1 cellular context compared by ENCODE assay signal in genomic region chr15:64095795-64096485, GRCh38.
TF ChIP-seq lines count a peak whose summit lies in the region.

TSS of gene SNX1 (plus strand) at chr15:64095982. CDS start at chr15:64096014, 32 bp downstream.

TF ChIP-seq in K562, 482 proteins besides CTCF, POLR2A, EP300 and RAD21 (continued from another document and continues in another):
- TF ChIP-seq ZBTB9 (CRISPR knock-in tag; IDR thresholded peaks at IDR 0.05), result 0 out of 2 replicates have a peak, but pooled peaks have one; percentile 44
- no peak for TF ChIP-seq HSF4 (CRISPR knock-in tag; IDR thresholded peaks at IDR 0.05; ENCODE audit: borderline replicate concordance)
- TF ChIP-seq PTBP1 (IDR thresholded peaks at IDR 0.05; ENCODE audit: low read depth, low read length), result no peak
- TF ChIP-seq GABPA (tag; conservative IDR thresholded peaks at IDR 0.05; ENCODE audit: low read depth), result peak; percentile 94
- TF ChIP-seq CHAMP1 (IDR thresholded peaks at IDR 0.05), result peak; percentile 57
- no peak for TF ChIP-seq ZNF561 (CRISPR knock-in tag; conservative IDR thresholded peaks at IDR 0.05)
- TF ChIP-seq PRMT5 (CRISPR knock-in tag; IDR thresholded peaks at IDR 0.05), result no peak
- TF ChIP-seq CHD1 (IDR thresholded peaks at IDR 0.05; ENCODE audit: low read length), result peak; percentile 66
- TF ChIP-seq, protein P1, sequence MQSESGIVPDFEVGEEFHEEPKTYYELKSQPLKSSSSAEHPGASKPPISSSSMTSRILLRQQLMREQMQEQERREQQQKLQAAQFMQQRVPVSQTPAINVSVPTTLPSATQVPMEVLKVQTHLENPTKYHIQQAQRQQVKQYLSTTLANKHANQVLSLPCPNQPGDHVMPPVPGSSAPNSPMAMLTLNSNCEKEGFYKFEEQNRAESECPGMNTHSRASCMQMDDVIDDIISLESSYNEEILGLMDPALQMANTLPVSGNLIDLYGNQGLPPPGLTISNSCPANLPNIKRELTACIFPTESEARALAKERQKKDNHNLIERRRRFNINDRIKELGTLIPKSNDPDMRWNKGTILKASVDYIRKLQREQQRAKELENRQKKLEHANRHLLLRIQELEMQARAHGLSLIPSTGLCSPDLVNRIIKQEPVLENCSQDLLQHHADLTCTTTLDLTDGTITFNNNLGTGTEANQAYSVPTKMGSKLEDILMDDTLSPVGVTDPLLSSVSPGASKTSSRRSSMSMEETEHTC (IDR thresholded peaks at IDR 0.05), result no peak
- TF ChIP-seq ZBTB7A (IDR thresholded peaks at IDR 0.05; ENCODE audit: borderline replicate concordance, control insufficient read depth, low read depth, low read length), result peak; percentile 87
- TF ChIP-seq, protein P2, sequence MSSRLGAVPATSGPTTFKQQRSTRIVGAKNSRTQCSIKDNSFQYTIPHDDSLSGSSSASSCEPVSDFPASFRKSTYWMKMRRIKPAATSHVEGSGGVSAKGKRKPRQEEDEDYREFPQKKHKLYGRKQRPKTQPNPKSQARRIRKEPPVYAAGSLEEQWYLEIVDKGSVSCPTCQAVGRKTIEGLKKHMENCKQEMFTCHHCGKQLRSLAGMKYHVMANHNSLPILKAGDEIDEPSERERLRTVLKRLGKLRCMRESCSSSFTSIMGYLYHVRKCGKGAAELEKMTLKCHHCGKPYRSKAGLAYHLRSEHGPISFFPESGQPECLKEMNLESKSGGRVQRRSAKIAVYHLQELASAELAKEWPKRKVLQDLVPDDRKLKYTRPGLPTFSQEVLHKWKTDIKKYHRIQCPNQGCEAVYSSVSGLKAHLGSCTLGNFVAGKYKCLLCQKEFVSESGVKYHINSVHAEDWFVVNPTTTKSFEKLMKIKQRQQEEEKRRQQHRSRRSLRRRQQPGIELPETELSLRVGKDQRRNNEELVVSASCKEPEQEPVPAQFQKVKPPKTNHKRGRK (tag; IDR thresholded peaks at IDR 0.05), result no peak
- TF ChIP-seq, protein P3, sequence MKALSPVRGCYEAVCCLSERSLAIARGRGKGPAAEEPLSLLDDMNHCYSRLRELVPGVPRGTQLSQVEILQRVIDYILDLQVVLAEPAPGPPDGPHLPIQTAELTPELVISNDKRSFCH (CRISPR knock-in tag; IDR thresholded peaks at IDR 0.05), result no peak
- TF ChIP-seq, protein P3 (tag; IDR thresholded peaks at IDR 0.05), result peak; percentile 54; the same call in 1 of the 2 replicates
- TF ChIP-seq ZNF263 (CRISPR knock-in tag; IDR thresholded peaks at IDR 0.05; ENCODE audit: borderline replicate concordance), result no peak
- TF ChIP-seq NEUROD1 (IDR thresholded peaks at IDR 0.05; ENCODE audit: borderline replicate concordance, low read depth, low read length, partially characterized antibody), result peak; percentile 43
- TF ChIP-seq NFRKB (IDR thresholded peaks at IDR 0.05; ENCODE audit: low read depth), result peak; percentile 98
- peak in 1 of 2 experiments; percentile 83; a peak in 1 of 4 replicates for TF ChIP-seq SIN3A (IDR thresholded peaks at IDR 0.05; ENCODE audit: borderline replicate concordance in 2 of 2, control insufficient read depth in 1 of 2, low read depth in 2 of 2, low read length in 2 of 2)
- TF ChIP-seq, protein P4, sequence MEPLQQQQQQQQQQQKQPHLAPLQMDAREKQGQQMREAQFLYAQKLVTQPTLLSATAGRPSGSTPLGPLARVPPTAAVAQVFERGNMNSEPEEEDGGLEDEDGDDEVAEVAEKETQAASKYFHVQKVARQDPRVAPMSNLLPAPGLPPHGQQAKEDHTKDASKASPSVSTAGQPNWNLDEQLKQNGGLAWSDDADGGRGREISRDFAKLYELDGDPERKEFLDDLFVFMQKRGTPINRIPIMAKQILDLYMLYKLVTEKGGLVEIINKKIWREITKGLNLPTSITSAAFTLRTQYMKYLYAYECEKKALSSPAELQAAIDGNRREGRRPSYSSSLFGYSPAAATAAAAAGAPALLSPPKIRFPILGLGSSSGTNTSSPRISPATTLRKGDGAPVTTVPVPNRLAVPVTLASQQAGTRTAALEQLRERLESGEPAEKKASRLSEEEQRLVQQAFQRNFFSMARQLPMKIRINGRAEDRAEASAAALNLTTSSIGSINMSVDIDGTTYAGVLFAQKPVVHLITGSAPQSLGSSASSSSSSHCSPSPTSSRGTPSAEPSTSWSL (CRISPR knock-in tag; IDR thresholded peaks at IDR 0.05; ENCODE audit: borderline replicate concordance), result no peak
- TF ChIP-seq, protein P5, sequence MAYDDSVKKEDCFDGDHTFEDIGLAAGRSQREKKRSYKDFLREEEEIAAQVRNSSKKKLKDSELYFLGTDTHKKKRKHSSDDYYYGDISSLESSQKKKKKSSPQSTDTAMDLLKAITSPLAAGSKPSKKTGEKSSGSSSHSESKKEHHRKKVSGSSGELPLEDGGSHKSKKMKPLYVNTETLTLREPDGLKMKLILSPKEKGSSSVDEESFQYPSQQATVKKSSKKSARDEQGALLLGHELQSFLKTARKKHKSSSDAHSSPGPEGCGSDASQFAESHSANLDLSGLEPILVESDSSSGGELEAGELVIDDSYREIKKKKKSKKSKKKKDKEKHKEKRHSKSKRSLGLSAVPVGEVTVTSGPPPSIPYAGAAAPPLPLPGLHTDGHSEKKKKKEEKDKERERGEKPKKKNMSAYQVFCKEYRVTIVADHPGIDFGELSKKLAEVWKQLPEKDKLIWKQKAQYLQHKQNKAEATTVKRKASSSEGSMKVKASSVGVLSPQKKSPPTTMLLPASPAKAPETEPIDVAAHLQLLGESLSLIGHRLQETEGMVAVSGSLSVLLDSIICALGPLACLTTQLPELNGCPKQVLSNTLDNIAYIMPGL (CRISPR knock-in tag; IDR thresholded peaks at IDR 0.05), result peak; percentile 87; the same call in 1 of the 2 replicates
- no peak for TF ChIP-seq NFYB (IDR thresholded peaks at IDR 0.05; ENCODE audit: extremely low read depth, insufficient read length)
- TF ChIP-seq, protein P6, sequence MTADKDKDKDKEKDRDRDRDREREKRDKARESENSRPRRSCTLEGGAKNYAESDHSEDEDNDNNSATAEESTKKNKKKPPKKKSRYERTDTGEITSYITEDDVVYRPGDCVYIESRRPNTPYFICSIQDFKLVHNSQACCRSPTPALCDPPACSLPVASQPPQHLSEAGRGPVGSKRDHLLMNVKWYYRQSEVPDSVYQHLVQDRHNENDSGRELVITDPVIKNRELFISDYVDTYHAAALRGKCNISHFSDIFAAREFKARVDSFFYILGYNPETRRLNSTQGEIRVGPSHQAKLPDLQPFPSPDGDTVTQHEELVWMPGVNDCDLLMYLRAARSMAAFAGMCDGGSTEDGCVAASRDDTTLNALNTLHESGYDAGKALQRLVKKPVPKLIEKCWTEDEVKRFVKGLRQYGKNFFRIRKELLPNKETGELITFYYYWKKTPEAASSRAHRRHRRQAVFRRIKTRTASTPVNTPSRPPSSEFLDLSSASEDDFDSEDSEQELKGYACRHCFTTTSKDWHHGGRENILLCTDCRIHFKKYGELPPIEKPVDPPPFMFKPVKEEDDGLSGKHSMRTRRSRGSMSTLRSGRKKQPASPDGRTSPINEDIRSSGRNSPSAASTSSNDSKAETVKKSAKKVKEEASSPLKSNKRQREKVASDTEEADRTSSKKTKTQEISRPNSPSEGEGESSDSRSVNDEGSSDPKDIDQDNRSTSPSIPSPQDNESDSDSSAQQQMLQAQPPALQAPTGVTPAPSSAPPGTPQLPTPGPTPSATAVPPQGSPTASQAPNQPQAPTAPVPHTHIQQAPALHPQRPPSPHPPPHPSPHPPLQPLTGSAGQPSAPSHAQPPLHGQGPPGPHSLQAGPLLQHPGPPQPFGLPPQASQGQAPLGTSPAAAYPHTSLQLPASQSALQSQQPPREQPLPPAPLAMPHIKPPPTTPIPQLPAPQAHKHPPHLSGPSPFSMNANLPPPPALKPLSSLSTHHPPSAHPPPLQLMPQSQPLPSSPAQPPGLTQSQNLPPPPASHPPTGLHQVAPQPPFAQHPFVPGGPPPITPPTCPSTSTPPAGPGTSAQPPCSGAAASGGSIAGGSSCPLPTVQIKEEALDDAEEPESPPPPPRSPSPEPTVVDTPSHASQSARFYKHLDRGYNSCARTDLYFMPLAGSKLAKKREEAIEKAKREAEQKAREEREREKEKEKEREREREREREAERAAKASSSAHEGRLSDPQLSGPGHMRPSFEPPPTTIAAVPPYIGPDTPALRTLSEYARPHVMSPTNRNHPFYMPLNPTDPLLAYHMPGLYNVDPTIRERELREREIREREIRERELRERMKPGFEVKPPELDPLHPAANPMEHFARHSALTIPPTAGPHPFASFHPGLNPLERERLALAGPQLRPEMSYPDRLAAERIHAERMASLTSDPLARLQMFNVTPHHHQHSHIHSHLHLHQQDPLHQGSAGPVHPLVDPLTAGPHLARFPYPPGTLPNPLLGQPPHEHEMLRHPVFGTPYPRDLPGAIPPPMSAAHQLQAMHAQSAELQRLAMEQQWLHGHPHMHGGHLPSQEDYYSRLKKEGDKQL (CRISPR knock-in tag; IDR thresholded peaks at IDR 0.05; ENCODE audit: borderline replicate concordance), result no peak
- TF ChIP-seq FOXK1 (CRISPR knock-in tag; IDR thresholded peaks at IDR 0.05; ENCODE audit: borderline replicate concordance), result peak; percentile 77; the same call in 1 of the 2 replicates
- peak; percentile 98 for TF ChIP-seq TAF1 (IDR thresholded peaks at IDR 0.05; ENCODE audit: control insufficient read depth, extremely low read depth, insufficient read depth, low read length, severe bottlenecking)
- no peak for TF ChIP-seq GTF2A2 (tag; IDR thresholded peaks at IDR 0.05)
- no peak for TF ChIP-seq ZFP36 (IDR thresholded peaks at IDR 0.05; ENCODE audit: low read depth, low read length, partially characterized antibody)
- no peak for TF ChIP-seq HIVEP1 (CRISPR knock-in tag; IDR thresholded peaks at IDR 0.05)
- TF ChIP-seq RBM15 (IDR thresholded peaks at IDR 0.05; ENCODE audit: insufficient read depth, low read length), result no peak
- no peak for TF ChIP-seq NR3C1 (CRISPR knock-in tag; IDR thresholded peaks at IDR 0.05)
- TF ChIP-seq, protein P7, sequence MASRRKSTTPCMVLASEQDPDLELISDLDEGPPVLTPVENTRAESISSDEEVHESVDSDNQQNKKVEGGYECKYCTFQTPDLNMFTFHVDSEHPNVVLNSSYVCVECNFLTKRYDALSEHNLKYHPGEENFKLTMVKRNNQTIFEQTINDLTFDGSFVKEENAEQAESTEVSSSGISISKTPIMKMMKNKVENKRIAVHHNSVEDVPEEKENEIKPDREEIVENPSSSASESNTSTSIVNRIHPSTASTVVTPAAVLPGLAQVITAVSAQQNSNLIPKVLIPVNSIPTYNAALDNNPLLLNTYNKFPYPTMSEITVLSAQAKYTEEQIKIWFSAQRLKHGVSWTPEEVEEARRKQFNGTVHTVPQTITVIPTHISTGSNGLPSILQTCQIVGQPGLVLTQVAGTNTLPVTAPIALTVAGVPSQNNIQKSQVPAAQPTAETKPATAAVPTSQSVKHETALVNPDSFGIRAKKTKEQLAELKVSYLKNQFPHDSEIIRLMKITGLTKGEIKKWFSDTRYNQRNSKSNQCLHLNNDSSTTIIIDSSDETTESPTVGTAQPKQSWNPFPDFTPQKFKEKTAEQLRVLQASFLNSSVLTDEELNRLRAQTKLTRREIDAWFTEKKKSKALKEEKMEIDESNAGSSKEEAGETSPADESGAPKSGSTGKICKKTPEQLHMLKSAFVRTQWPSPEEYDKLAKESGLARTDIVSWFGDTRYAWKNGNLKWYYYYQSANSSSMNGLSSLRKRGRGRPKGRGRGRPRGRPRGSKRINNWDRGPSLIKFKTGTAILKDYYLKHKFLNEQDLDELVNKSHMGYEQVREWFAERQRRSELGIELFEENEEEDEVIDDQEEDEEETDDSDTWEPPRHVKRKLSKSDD (conservative IDR thresholded peaks at IDR 0.05; ENCODE audit: low read length), result no peak
- no peak; the same call in 1 of the 2 replicates for TF ChIP-seq MTA2 (IDR thresholded peaks at IDR 0.05; ENCODE audit: low read depth)
- no peak for TF ChIP-seq DDX20 (tag; IDR thresholded peaks at IDR 0.05; ENCODE audit: low read depth)
- no peak for TF ChIP-seq ZNF217 (CRISPR knock-in tag; IDR thresholded peaks at IDR 0.05)
- TF ChIP-seq ZNF174 (CRISPR knock-in tag; IDR thresholded peaks at IDR 0.05), result no peak
